In genomic region chr16:30786115-30786935, GRCh38 we compare ENCODE assay signal across 8 cellular contexts. TPM values are rescaled to one million over a fixed set of nuclear protein-coding genes. Genes with fewer than 3 reads are reported as not detected.
DNase-seq lines count a peak whose midpoint lies in the region; ATAC-seq and TF ChIP-seq lines count a peak whose summit lies in the region.

No MANE protein-coding gene starts in this region.

- CTCF ChIA-PET in BJ (lab: Yijun Ruan, JAX) (interaction anchor here (0.6 to 4.1 kb wide), 4 partner anchors 12 to 94 kb away, joined by 3 to 21 read pairs (median 4); no protein-coding TSS in a partner anchor), WTC11 (lab: Charles Lee) (interaction anchor here (0.9 to 2.0 kb wide), 7 partner anchors 16 to 156 kb away, joined by 3 to 12 read pairs (median 4); partner anchors contain the start of gene FBXL19)

- peak overlapping the region; percentile 63 for H3K4me3 ChIP-seq in BJ (ENCODE audit: low read depth, low read length)
- H3K4me3 ChIP-seq in HFF-Myc (replicated peaks; ENCODE audit: low read depth, low read length): peak overlapping the region; percentile 86
- H3K4me3 ChIP-seq in foreskin fibroblast (ENCODE audit: low read depth in 1 of 2, low read length in 2 of 2): peak overlapping the region; percentile 72 to 99
- H3K4me3 ChIP-seq in neuron (ENCODE audit: low read length): peak overlapping the region; percentile 95

- H3K4me3 Mint-ChIP-seq in WTC11: peak overlapping the region; percentile 84

- no peaks in the 10 kb centered on the region for H3K9me3 Mint-ChIP-seq in WTC11

- H3K4me1 Mint-ChIP-seq in WTC11: peaks cover 13% of the 10 kb centered on the region

- H3K36me3 ChIP-seq in BJ (ENCODE audit: control insufficient read depth, insufficient read depth, low read length): peaks cover 24% of the 10 kb centered on the region
- peaks cover 33% of the 10 kb centered on the region for H3K36me3 ChIP-seq in neuron (ENCODE audit: insufficient read depth, low read length)

- H3K9me3 ChIP-seq in neuron (ENCODE audit: low read length): no peaks in the 10 kb centered on the region

- peaks cover 4% of the 10 kb centered on the region; the same call in 1 of the 2 replicates for H3K27me3 Mint-ChIP-seq in WTC11 (ENCODE audit: low read depth)

- peaks cover 17% of the 10 kb centered on the region for H3K4me1 ChIP-seq in neuron (ENCODE audit: insufficient read depth, low read length)

- DNase-seq in BJ (ENCODE audit: low read depth) (no peak), HFF-Myc (ENCODE audit: extremely low read depth, low read depth) (no peak), WTC11 (ENCODE audit: low spot score) (peak; percentile 38), foreskin fibroblast (peak; percentile 65 to 88), NCI-H1048 (lab: John Stamatoyannopoulos, UW) (no peak)
- DNase-seq in stimulated activated CD4-positive, alpha-beta T cell treated with anti-CD3 and anti-CD28 coated beads, Interleukin-4, amount 100 ng/mL, for 1 hour: no peak

- no peaks in the 10 kb centered on the region for H3K27me3 ChIP-seq in BJ (ENCODE audit: control insufficient read depth, insufficient read depth, low read length)
- H3K27me3 ChIP-seq in neuron (ENCODE audit: insufficient read depth, low read length): no peaks in the 10 kb centered on the region

- ATAC-seq in WTC11 (peak; percentile 60), GM19463 (IDR thresholded peaks at IDR 0.05; ENCODE audit: unreplicated experiment) (no peak)

- POLR2A ChIA-PET in BJ (lab: Charles Lee) (interaction anchor here (0.6 to 1.0 kb wide), 2 partner anchors 21 to 65 kb away, joined by 8 to 19 read pairs; no protein-coding TSS in a partner anchor), WTC11 (lab: Charles Lee) (interaction anchor here (0.6 to 2.0 kb wide), 4 partner anchors 7 to 860 kb away, joined by 3 to 15 read pairs (median 6); partner anchors contain the start of gene KCTD13)

- H2AFZ ChIP-seq in neuron (ENCODE audit: low read depth, low read length): no peak overlapping the region

- TF ChIP-seq CTCF in BJ (IDR thresholded peaks at IDR 0.05; ENCODE audit: insufficient read depth, low read depth, low read length) (no peak), HFF-Myc (IDR thresholded peaks at IDR 0.05; ENCODE audit: low read depth, low read length, missing control alignments) (no peak), WTC11 (IDR thresholded peaks at IDR 0.05) (no peak), foreskin fibroblast (IDR thresholded peaks at IDR 0.05; ENCODE audit: low read depth, low read length) (no peak)

- H3K27ac Mint-ChIP-seq in WTC11: no peak overlapping the region

- peaks cover 14% of the 10 kb centered on the region for H3K36me3 Mint-ChIP-seq in WTC11

TF ChIP-seq in WTC11, 78 proteins besides CTCF, POLR2A, EP300 and RAD21:
- TF ChIP-seq FOXP4 (CRISPR knock-in tag; IDR thresholded peaks at IDR 0.05): 0 out of 2 replicates have a peak, but pooled peaks have one; percentile 17
- 0 out of 2 replicates have a peak, but pooled peaks have one; percentile 12 for TF ChIP-seq ZNF317 (CRISPR knock-in tag; IDR thresholded peaks at IDR 0.05; ENCODE audit: borderline replicate concordance, low read depth)
- no peak for TF ChIP-seq USF1 (CRISPR knock-in tag; IDR thresholded peaks at IDR 0.05)
TF ChIP-seq in WTC11: peak in this region for 2.

RNA-seq across cellular contexts. Expression of gene ZNF629, which starts 0.7 kb away (rescaled TPM):
- 4.6 and 6.0 TPM in 2 replicates for polyA plus RNA-seq in BJ (2011; rRNA removed)
- 6.1 and 8.0 TPM in 2 replicates for polyA minus RNA-seq in BJ (2011; rRNA and poly(A)+ RNA removed)
- total RNA-seq in WTC11 (2021): 18.7 to 20.0 TPM (median 19.7 TPM) in 3 replicates

RNA-seq across cellular contexts. Expression of gene RNF40, which starts 24.2 kb away (rescaled TPM):
- polyA plus RNA-seq in BJ (2011; rRNA removed): 64.7 and 82.4 TPM in 2 replicates
- 54.9 and 73.4 TPM in 2 replicates for polyA minus RNA-seq in BJ (2011; rRNA and poly(A)+ RNA removed)
- 63.7 to 77.1 TPM (median 66.9 TPM) in 3 replicates for total RNA-seq in WTC11 (2021)

RNA-seq across cellular contexts. Expression of gene CFAP119, which starts 24.5 kb away (rescaled TPM):
- polyA plus RNA-seq in BJ (2011; rRNA removed): 4.7 and 5.0 TPM in 2 replicates
- polyA minus RNA-seq in BJ (2011; rRNA and poly(A)+ RNA removed): 2.9 and 3.9 TPM in 2 replicates
- 4.6 to 6.6 TPM (median 6.2 TPM) in 3 replicates for total RNA-seq in WTC11 (2021)

RNA-seq across cellular contexts. Expression of gene PHKG2, which starts 38.1 kb away (rescaled TPM):
- polyA plus RNA-seq in BJ (2011; rRNA removed): 24.9 and 32.4 TPM in 2 replicates
- polyA minus RNA-seq in BJ (2011; rRNA and poly(A)+ RNA removed): 12.2 and 20.6 TPM in 2 replicates
- 40.8 to 50.5 TPM (median 45.0 TPM) in 3 replicates for total RNA-seq in WTC11 (2021)

Comparison
In these comparisons a context has a peak if more than half of its experiments do, and no peak if none do; other contexts are left out.
1. DNase-seq: peak in WTC11 (single experiment) and foreskin fibroblast (2 of 2); none in BJ (single experiment), HFF-Myc (single experiment), NCI-H1048 (single experiment) and stimulated activated CD4-positive, alpha-beta T cell treated with anti-CD3 and anti-CD28 coated beads, Interleukin-4, amount 100 ng/mL, for 1 hour (single experiment).
2. Peak in every context shown above with its lines, with median percentiles within 50 percentile points of each other: H3K4me3 ChIP-seq.